1 cellular context compared by ENCODE assay signal in the genomic region with DNA sequence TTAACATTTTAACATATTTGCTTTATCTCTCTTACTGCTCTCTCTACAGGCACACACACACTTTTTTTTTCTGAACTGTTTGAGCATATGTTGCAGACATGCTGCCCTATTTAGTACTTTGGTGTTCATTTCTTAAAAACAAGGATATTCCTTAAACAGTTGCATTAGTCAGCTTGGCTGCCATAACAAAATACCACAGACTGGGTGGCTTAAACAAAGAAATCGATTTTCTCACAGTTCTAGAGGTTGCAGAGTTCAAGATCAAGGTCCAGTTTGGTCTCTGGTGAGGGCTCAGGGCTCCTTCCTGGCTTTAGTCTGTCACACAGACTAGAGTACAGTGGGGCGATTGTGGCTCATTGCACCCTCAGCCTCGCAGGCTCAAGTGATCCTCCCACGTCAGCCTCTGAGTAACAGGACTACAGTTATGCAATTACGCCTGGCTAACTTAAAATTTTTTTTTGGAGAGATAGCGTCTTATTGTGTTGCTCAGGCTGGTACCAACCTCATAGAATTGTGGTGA.
TF ChIP-seq lines count a peak whose summit lies in the region.

No MANE protein-coding gene starts in this region.

TF ChIP-seq in HepG2, 621 proteins besides CTCF, POLR2A, EP300 and RAD21 (continued from another document and continues in another):
- TF ChIP-seq, protein P1, sequence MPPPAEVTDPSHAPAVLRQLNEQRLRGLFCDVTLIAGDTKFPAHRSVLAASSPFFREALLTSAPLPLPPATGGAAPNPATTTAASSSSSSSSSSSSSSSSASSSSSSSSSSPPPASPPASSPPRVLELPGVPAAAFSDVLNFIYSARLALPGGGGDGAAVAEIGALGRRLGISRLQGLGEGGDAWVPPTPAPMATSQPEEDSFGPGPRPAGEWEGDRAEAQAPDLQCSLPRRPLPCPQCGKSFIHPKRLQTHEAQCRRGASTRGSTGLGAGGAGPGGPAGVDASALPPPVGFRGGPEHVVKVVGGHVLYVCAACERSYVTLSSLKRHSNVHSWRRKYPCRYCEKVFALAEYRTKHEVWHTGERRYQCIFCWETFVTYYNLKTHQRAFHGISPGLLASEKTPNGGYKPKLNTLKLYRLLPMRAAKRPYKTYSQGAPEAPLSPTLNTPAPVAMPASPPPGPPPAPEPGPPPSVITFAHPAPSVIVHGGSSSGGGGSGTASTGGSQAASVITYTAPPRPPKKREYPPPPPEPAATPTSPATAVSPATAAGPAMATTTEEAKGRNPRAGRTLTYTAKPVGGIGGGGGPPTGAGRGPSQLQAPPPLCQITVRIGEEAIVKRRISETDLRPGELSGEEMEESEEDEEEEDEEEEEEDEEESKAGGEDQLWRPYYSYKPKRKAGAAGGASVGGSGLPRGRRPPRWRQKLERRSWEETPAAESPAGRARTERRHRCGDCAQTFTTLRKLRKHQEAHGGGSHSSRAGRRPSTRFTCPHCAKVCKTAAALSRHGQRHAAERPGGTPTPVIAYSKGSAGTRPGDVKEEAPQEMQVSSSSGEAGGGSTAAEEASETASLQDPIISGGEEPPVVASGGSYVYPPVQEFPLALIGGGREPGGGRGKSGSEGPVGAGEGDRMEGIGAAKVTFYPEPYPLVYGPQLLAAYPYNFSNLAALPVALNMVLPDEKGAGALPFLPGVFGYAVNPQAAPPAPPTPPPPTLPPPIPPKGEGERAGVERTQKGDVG (CRISPR knock-in tag; IDR thresholded peaks at IDR 0.05; ENCODE audit: borderline replicate concordance), result no peak
- TF ChIP-seq TAF15 (IDR thresholded peaks at IDR 0.05; ENCODE audit: low read depth, low read length, poor library complexity, severe bottlenecking) (no peak), THYN1 (CRISPR knock-in tag; IDR thresholded peaks at IDR 0.05; ENCODE audit: borderline replicate concordance, low read depth) (no peak), ZNF124 (CRISPR knock-in tag; IDR thresholded peaks at IDR 0.05) (no peak), SATB2 (CRISPR knock-in tag; IDR thresholded peaks at IDR 0.05) (0 out of 2 replicates have a peak, but pooled peaks have one; percentile 36), ZSCAN22 (CRISPR knock-in tag; IDR thresholded peaks at IDR 0.05) (no peak), ZNF780A (CRISPR knock-in tag; IDR thresholded peaks at IDR 0.05) (no peak), NFE2L1 (CRISPR knock-in tag; IDR thresholded peaks at IDR 0.05; ENCODE audit: borderline replicate concordance) (no peak), ZNF552 (CRISPR knock-in tag; IDR thresholded peaks at IDR 0.05; ENCODE audit: borderline replicate concordance) (no peak), TGIF2 (CRISPR knock-in tag; IDR thresholded peaks at IDR 0.05) (no peak), CHD4 (IDR thresholded peaks at IDR 0.05; ENCODE audit: borderline replicate concordance, low read length) (no peak), ZNF572 (CRISPR knock-in tag; IDR thresholded peaks at IDR 0.05) (no peak), FOSL2 (CRISPR knock-in tag; IDR thresholded peaks at IDR 0.05) (peak; percentile 89), ZNF569 (CRISPR knock-in tag; IDR thresholded peaks at IDR 0.05; ENCODE audit: borderline replicate concordance) (no peak), ZFP41 (CRISPR knock-in tag; IDR thresholded peaks at IDR 0.05; ENCODE audit: borderline replicate concordance) (no peak), MXI1 (IDR thresholded peaks at IDR 0.05; ENCODE audit: borderline replicate concordance, low read depth, low read length) (peak; percentile 10; the same call in 1 of the 3 replicates), TOE1 (CRISPR knock-in tag; IDR thresholded peaks at IDR 0.05) (0 out of 2 replicates have a peak, but pooled peaks have one; percentile 25), WIZ (CRISPR knock-in tag; IDR thresholded peaks at IDR 0.05) (no peak), GLI4 (CRISPR knock-in tag; IDR thresholded peaks at IDR 0.05; ENCODE audit: borderline replicate concordance) (no peak), SMC3 (IDR thresholded peaks at IDR 0.05; ENCODE audit: low read length) (no peak; the same call in 1 of the 2 replicates), ZNF263 (CRISPR knock-in tag; IDR thresholded peaks at IDR 0.05) (peak; percentile 89), ZNF510 (CRISPR knock-in tag; IDR thresholded peaks at IDR 0.05; ENCODE audit: low read depth) (no peak), ZFP82 (CRISPR knock-in tag; IDR thresholded peaks at IDR 0.05; ENCODE audit: borderline replicate concordance) (no peak; the same call in 1 of the 2 replicates), ZNF343 (CRISPR knock-in tag; IDR thresholded peaks at IDR 0.05) (0 out of 2 replicates have a peak, but pooled peaks have one; percentile 16), ATF1 (CRISPR knock-in tag; IDR thresholded peaks at IDR 0.05) (peak; percentile 58; the same call in 1 of the 2 replicates), BRD4 (CRISPR knock-in tag; IDR thresholded peaks at IDR 0.05) (no peak), ZNF224 (CRISPR knock-in tag; IDR thresholded peaks at IDR 0.05) (no peak), CBX5 (CRISPR knock-in tag; IDR thresholded peaks at IDR 0.05; ENCODE audit: borderline replicate concordance) (0 out of 2 replicates have a peak, but pooled peaks have one; percentile 53), MLLT10 (CRISPR knock-in tag; IDR thresholded peaks at IDR 0.05) (no peak), HDAC2 (CRISPR knock-in tag; IDR thresholded peaks at IDR 0.05) (peak; percentile 93), ATRX (CRISPR knock-in tag; IDR thresholded peaks at IDR 0.05; ENCODE audit: borderline replicate concordance) (no peak), ISL2 (CRISPR knock-in tag; IDR thresholded peaks at IDR 0.05) (peak; percentile 79)
- TF ChIP-seq, protein P2, sequence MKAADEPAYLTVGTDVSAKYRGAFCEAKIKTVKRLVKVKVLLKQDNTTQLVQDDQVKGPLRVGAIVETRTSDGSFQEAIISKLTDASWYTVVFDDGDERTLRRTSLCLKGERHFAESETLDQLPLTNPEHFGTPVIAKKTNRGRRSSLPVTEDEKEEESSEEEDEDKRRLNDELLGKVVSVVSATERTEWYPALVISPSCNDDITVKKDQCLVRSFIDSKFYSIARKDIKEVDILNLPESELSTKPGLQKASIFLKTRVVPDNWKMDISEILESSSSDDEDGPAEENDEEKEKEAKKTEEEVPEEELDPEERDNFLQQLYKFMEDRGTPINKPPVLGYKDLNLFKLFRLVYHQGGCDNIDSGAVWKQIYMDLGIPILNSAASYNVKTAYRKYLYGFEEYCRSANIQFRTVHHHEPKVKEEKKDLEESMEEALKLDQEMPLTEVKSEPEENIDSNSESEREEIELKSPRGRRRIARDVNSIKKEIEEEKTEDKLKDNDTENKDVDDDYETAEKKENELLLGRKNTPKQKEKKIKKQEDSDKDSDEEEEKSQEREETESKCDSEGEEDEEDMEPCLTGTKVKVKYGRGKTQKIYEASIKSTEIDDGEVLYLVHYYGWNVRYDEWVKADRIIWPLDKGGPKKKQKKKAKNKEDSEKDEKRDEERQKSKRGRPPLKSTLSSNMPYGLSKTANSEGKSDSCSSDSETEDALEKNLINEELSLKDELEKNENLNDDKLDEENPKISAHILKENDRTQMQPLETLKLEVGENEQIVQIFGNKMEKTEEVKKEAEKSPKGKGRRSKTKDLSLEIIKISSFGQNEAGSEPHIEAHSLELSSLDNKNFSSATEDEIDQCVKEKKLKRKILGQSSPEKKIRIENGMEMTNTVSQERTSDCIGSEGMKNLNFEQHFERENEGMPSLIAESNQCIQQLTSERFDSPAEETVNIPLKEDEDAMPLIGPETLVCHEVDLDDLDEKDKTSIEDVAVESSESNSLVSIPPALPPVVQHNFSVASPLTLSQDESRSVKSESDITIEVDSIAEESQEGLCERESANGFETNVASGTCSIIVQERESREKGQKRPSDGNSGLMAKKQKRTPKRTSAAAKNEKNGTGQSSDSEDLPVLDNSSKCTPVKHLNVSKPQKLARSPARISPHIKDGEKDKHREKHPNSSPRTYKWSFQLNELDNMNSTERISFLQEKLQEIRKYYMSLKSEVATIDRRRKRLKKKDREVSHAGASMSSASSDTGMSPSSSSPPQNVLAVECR (CRISPR knock-in tag; IDR thresholded peaks at IDR 0.05; ENCODE audit: borderline replicate concordance), result peak; percentile 59; the same call in 1 of the 2 replicates
- TF ChIP-seq, protein P3, sequence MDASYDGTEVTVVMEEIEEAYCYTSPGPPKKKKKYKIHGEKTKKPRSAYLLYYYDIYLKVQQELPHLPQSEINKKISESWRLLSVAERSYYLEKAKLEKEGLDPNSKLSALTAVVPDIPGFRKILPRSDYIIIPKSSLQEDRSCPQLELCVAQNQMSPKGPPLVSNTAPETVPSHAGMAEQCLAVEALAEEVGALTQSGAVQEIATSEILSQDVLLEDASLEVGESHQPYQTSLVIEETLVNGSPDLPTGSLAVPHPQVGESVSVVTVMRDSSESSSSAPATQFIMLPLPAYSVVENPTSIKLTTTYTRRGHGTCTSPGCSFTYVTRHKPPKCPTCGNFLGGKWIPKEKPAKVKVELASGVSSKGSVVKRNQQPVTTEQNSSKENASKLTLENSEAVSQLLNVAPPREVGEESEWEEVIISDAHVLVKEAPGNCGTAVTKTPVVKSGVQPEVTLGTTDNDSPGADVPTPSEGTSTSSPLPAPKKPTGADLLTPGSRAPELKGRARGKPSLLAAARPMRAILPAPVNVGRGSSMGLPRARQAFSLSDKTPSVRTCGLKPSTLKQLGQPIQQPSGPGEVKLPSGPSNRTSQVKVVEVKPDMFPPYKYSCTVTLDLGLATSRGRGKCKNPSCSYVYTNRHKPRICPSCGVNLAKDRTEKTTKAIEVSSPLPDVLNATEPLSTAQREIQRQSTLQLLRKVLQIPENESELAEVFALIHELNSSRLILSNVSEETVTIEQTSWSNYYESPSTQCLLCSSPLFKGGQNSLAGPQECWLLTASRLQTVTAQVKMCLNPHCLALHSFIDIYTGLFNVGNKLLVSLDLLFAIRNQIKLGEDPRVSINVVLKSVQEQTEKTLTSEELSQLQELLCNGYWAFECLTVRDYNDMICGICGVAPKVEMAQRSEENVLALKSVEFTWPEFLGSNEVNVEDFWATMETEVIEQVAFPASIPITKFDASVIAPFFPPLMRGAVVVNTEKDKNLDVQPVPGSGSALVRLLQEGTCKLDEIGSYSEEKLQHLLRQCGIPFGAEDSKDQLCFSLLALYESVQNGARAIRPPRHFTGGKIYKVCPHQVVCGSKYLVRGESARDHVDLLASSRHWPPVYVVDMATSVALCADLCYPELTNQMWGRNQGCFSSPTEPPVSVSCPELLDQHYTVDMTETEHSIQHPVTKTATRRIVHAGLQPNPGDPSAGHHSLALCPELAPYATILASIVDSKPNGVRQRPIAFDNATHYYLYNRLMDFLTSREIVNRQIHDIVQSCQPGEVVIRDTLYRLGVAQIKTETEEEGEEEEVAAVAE (CRISPR knock-in tag; IDR thresholded peaks at IDR 0.05; ENCODE audit: borderline replicate concordance), result no peak
- TF ChIP-seq, protein P4, sequence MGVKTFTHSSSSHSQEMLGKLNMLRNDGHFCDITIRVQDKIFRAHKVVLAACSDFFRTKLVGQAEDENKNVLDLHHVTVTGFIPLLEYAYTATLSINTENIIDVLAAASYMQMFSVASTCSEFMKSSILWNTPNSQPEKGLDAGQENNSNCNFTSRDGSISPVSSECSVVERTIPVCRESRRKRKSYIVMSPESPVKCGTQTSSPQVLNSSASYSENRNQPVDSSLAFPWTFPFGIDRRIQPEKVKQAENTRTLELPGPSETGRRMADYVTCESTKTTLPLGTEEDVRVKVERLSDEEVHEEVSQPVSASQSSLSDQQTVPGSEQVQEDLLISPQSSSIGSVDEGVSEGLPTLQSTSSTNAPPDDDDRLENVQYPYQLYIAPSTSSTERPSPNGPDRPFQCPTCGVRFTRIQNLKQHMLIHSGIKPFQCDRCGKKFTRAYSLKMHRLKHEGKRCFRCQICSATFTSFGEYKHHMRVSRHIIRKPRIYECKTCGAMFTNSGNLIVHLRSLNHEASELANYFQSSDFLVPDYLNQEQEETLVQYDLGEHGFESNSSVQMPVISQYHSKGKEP (CRISPR knock-in tag; IDR thresholded peaks at IDR 0.05), result no peak
- TF ChIP-seq, protein P5, sequence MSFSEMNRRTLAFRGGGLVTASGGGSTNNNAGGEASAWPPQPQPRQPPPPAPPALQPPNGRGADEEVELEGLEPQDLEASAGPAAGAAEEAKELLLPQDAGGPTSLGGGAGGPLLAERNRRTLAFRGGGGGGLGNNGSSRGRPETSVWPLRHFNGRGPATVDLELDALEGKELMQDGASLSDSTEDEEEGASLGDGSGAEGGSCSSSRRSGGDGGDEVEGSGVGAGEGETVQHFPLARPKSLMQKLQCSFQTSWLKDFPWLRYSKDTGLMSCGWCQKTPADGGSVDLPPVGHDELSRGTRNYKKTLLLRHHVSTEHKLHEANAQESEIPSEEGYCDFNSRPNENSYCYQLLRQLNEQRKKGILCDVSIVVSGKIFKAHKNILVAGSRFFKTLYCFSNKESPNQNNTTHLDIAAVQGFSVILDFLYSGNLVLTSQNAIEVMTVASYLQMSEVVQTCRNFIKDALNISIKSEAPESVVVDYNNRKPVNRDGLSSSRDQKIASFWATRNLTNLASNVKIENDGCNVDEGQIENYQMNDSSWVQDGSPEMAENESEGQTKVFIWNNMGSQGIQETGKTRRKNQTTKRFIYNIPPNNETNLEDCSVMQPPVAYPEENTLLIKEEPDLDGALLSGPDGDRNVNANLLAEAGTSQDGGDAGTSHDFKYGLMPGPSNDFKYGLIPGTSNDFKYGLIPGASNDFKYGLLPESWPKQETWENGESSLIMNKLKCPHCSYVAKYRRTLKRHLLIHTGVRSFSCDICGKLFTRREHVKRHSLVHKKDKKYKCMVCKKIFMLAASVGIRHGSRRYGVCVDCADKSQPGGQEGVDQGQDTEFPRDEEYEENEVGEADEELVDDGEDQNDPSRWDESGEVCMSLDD (CRISPR knock-in tag; IDR thresholded peaks at IDR 0.05; ENCODE audit: borderline replicate concordance), result no peak; the same call in 1 of the 2 replicates
- TF ChIP-seq, protein P6, sequence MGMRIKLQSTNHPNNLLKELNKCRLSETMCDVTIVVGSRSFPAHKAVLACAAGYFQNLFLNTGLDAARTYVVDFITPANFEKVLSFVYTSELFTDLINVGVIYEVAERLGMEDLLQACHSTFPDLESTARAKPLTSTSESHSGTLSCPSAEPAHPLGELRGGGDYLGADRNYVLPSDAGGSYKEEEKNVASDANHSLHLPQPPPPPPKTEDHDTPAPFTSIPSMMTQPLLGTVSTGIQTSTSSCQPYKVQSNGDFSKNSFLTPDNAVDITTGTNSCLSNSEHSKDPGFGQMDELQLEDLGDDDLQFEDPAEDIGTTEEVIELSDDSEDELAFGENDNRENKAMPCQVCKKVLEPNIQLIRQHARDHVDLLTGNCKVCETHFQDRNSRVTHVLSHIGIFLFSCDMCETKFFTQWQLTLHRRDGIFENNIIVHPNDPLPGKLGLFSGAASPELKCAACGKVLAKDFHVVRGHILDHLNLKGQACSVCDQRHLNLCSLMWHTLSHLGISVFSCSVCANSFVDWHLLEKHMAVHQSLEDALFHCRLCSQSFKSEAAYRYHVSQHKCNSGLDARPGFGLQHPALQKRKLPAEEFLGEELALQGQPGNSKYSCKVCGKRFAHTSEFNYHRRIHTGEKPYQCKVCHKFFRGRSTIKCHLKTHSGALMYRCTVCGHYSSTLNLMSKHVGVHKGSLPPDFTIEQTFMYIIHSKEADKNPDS (CRISPR knock-in tag; IDR thresholded peaks at IDR 0.05), result peak; percentile 97
- TF ChIP-seq, protein P7, sequence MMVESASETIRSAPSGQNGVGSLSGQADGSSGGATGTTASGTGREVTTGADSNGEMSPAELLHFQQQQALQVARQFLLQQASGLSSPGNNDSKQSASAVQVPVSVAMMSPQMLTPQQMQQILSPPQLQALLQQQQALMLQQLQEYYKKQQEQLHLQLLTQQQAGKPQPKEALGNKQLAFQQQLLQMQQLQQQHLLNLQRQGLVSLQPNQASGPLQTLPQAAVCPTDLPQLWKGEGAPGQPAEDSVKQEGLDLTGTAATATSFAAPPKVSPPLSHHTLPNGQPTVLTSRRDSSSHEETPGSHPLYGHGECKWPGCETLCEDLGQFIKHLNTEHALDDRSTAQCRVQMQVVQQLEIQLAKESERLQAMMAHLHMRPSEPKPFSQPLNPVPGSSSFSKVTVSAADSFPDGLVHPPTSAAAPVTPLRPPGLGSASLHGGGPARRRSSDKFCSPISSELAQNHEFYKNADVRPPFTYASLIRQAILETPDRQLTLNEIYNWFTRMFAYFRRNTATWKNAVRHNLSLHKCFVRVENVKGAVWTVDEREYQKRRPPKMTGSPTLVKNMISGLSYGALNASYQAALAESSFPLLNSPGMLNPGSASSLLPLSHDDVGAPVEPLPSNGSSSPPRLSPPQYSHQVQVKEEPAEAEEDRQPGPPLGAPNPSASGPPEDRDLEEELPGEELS (CRISPR knock-in tag; IDR thresholded peaks at IDR 0.05), result peak; percentile 90
